In the genomic region with DNA sequence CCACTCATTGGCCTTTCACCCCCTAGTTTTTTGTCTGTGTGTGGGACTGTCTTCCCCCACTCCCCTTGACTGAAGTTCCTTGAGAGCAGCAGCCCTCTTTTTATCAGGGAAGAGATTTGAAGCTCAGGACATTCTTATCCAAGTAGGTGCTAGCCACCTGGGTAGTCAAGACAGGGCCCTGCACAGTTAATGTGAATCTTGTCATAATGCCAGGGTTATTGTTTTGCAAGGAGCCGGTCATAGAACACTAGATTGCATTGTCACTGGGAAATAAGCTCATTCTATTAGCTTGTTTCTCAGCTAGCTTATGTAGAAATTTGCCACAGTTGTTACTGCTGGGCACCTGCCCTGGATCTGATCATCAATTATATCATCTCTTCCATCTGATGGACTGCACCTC, we compare ENCODE assay signal across 8 cellular contexts. TPM values are rescaled to one million over a fixed set of nuclear protein-coding genes. Genes with fewer than 3 reads are reported as not detected.
DNase-seq lines count a peak whose midpoint lies in the region; ATAC-seq and TF ChIP-seq lines count a peak whose summit lies in the region.

No MANE protein-coding gene starts in this region.

- H3K27ac Mint-ChIP-seq in naive thymus-derived CD8-positive, alpha-beta T cell: peak overlapping the region in 9 of 10 donors; percentile 93 to 97 (median 96)

- H3K4me1 ChIP-seq in Karpas-422 (ENCODE audit: low read length): peaks cover 30% of the 10 kb centered on the region

- H3K9me3 ChIP-seq in Karpas-422 (ENCODE audit: low read length): no peaks in the 10 kb centered on the region

- no peaks in the 10 kb centered on the region; the same call in 1 of the 2 replicates for H3K9me2 ChIP-seq in Karpas-422 (replicated peaks; ENCODE audit: insufficient read depth, low read length)

- POLR2A ChIA-PET in naive thymus-derived CD8-positive, alpha-beta T cell (lab: Charles Lee): interaction anchor here (0.6 to 2.2 kb wide), 7 partner anchors 8 to 279 kb away, joined by 3 to 7 read pairs (median 4); no protein-coding TSS in a partner anchor

- peaks cover 13% of the 10 kb centered on the region; the same call in 1 of the 2 replicates for H3K79me2 ChIP-seq in Karpas-422 (ENCODE audit: low read length)

- no peak for TF ChIP-seq CTCF in coronary artery (IDR thresholded peaks at IDR 0.05)

- DNase-seq in AML-193 (lab: John Stamatoyannopoulos, UW) (peak; percentile 17 to 27), Karpas-422 (no peak), coronary artery (ENCODE audit: low spot score) (no peak), NCI-H1930 (lab: John Stamatoyannopoulos, UW) (no peak), EL (no peak)
- DNase-seq in naive thymus-derived CD8-positive, alpha-beta T cell: no peak

- H3K4me1 Mint-ChIP-seq in naive thymus-derived CD8-positive, alpha-beta T cell: peaks cover 18 to 32% (median 28%) of the 10 kb centered on the region in 4 donors

- H3K27ac ChIP-seq in Karpas-422 (ENCODE audit: low read length) (no peak overlapping the region), coronary artery (no peak overlapping the region)

- no peak overlapping the region for H2AFZ ChIP-seq in Karpas-422 (ENCODE audit: low read length)

- H3K36me3 Mint-ChIP-seq in naive thymus-derived CD8-positive, alpha-beta T cell: peaks cover 1 to 13% (median 2%) of the 10 kb centered on the region in 3 donors

- peak overlapping the region; percentile 89 to 98 (median 96) for H3K4me3 Mint-ChIP-seq in naive thymus-derived CD8-positive, alpha-beta T cell

- no peaks in the 10 kb centered on the region for H3K27me3 Mint-ChIP-seq in naive thymus-derived CD8-positive, alpha-beta T cell

- H3K9me3 Mint-ChIP-seq in naive thymus-derived CD8-positive, alpha-beta T cell: no peaks in the 10 kb centered on the region

- no peak for ATAC-seq in naive thymus-derived CD8-positive, alpha-beta T cell
- ATAC-seq in HG03442 (IDR thresholded peaks at IDR 0.05; ENCODE audit: unreplicated experiment) (no peak), GM21619 (IDR thresholded peaks at IDR 0.05; ENCODE audit: unreplicated experiment) (no peak)

- peak overlapping the region; percentile 83 for H3K4me2 ChIP-seq in Karpas-422 (ENCODE audit: low read depth, low read length, poor library complexity, severe bottlenecking)

- peak overlapping the region; percentile 82 for H3K9ac ChIP-seq in Karpas-422 (ENCODE audit: low read length)

- H3K4me3 ChIP-seq in Karpas-422 (ENCODE audit: low read length) (peak overlapping the region; percentile 73), coronary artery (peak overlapping the region; percentile 72)

- H3K27me3 ChIP-seq in Karpas-422 (ENCODE audit: low read length): no peaks in the 10 kb centered on the region

- no peaks in the 10 kb centered on the region for H3K36me3 ChIP-seq in Karpas-422 (ENCODE audit: insufficient read depth, low read length)

- no peaks in the 10 kb centered on the region for H4K20me1 ChIP-seq in Karpas-422 (ENCODE audit: insufficient read depth, low read depth, low read length)

RNA-seq across cellular contexts. Expression of gene KANK1, which starts 33.7 kb away (rescaled TPM):
- 78.7 and 82.5 TPM in 2 replicates for total RNA-seq in Karpas-422 (2014; rRNA removed; shearing (Covaris generic); ENCODE audit: low replicate concordance)
- total RNA-seq in naive thymus-derived CD8-positive, alpha-beta T cell: 10 to 100 TPM; 10.1 to 13.0 TPM
- 10 to 100 TPM in 1 of 3 donors, 1 to 10 TPM in 2; 1.0 to 12.9 (median 5.4) TPM for polyA plus RNA-seq in naive thymus-derived CD8-positive, alpha-beta T cell

Comparison
In these comparisons a context has a peak if more than half of its experiments do, and no peak if none do; other contexts are left out.
1. DNase-seq: peak in AML-193 (2 of 2); none in Karpas-422 (single experiment), coronary artery (single experiment), naive thymus-derived CD8-positive, alpha-beta T cell (0 of 10), NCI-H1930 (0 of 2) and EL (single experiment).